Comparison of ENCODE assay signal across 1 cellular context in genomic region chr5:66843065-66843464, GRCh38.
TF ChIP-seq lines count a peak whose summit lies in the region.

No MANE protein-coding gene starts in this region.

TF ChIP-seq in SK-N-SH, 30 proteins besides CTCF, POLR2A, EP300 and RAD21 (continued from another document):
- TF ChIP-seq USF1 (IDR thresholded peaks at IDR 0.05; ENCODE audit: borderline replicate concordance, low read depth) = no peak
- TF ChIP-seq JUND (IDR thresholded peaks at IDR 0.05) = no peak
- TF ChIP-seq TAF1 (IDR thresholded peaks at IDR 0.05; ENCODE audit: borderline replicate concordance, low read depth, low read length) = no peak
- no peak for TF ChIP-seq YY1 (IDR thresholded peaks at IDR 0.05; ENCODE audit: low read depth)
- TF ChIP-seq NRF1 (IDR thresholded peaks at IDR 0.05; ENCODE audit: low read depth, low read length) = no peak
- TF ChIP-seq FOXM1 (IDR thresholded peaks at IDR 0.05; ENCODE audit: low read depth) = no peak
- no peak for TF ChIP-seq REST (IDR thresholded peaks at IDR 0.05; ENCODE audit: low read depth, low read length)
- no peak for TF ChIP-seq CHD2 (IDR thresholded peaks at IDR 0.05; ENCODE audit: low read length, partially characterized antibody)
- TF ChIP-seq RXRA (IDR thresholded peaks at IDR 0.05; ENCODE audit: borderline replicate concordance, low read depth) = no peak
